ENCODE assay signal across 17 cellular contexts in the genomic region with DNA sequence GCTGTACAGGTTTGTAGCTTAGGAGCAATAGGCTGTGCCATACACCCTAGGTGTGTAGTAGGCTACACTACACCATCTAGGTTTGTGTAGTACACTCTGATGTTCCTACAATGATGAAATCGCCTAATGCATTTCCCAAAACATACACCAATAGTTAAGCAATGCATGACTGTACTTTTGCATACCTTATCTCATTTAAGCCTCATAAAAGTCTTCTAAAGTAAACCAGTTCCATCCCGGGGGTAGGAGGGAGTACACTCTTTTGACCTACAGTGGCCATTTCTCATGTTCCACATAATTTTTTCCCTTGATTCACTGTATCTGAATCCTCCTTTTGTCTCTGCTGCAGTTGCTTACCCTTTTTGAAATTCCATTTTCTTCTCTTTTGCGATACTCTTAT. TPM values are rescaled to one million over a fixed set of nuclear protein-coding genes. Genes with fewer than 3 reads are reported as not detected.
A peak's percentile ranks its signal among the peaks of the same experiment; 100 is the strongest.
DNase-seq lines count a peak whose midpoint lies in the region; ATAC-seq and TF ChIP-seq lines count a peak whose summit lies in the region.
"Had no signal": no experiment of that assay in that cellular context is flagged by ENCODE, and none has a peak within 500 bp of the region (broad histone marks: within the 10 kb centered on the region; RNA-seq: fewer than 3 reads in every experiment).

No MANE protein-coding gene starts in this region.

- peaks cover 26% of the 10 kb centered on the region for H3K36me3 ChIP-seq in CD8-positive, alpha-beta memory T cell (ENCODE audit: insufficient read depth, low read length)

- peak overlapping the region; percentile 35 for H3K27ac Mint-ChIP-seq in activated T-cell treated with anti-CD3 and anti-CD28 coated beads, Interleukin-2, amount 50 U/mL, for 24 hours
- no peak overlapping the region for H3K27ac Mint-ChIP-seq in activated T-cell treated with anti-CD3 and anti-CD28 coated beads, Interleukin-2, amount 50 U/mL, for 72 hours
- H3K27ac Mint-ChIP-seq in HFFc6: no peak overlapping the region
- H3K27ac Mint-ChIP-seq in activated naive CD8-positive, alpha-beta T cell treated with anti-CD3 and anti-CD28 coated beads, Interleukin-2, amount 50 U/mL, for 24 hours: peak overlapping the region; percentile 1
- H3K27ac Mint-ChIP-seq in CD8-positive, alpha-beta memory T cell: no peak overlapping the region

- peaks cover 87% of the 10 kb centered on the region for H3K36me3 Mint-ChIP-seq in activated T-cell treated with anti-CD3 and anti-CD28 coated beads, Interleukin-2, amount 50 U/mL, for 24 hours (ENCODE audit: low read depth)
- H3K36me3 Mint-ChIP-seq in activated T-cell treated with anti-CD3 and anti-CD28 coated beads, Interleukin-2, amount 50 U/mL, for 72 hours (ENCODE audit: insufficient read depth in 2 of 2): peaks cover 8 to 33% of the 10 kb centered on the region in 2 donors
- H3K36me3 Mint-ChIP-seq in HFFc6 (ENCODE audit: low read depth): peaks cover 20% of the 10 kb centered on the region
- H3K36me3 Mint-ChIP-seq in activated naive CD8-positive, alpha-beta T cell treated with anti-CD3 and anti-CD28 coated beads, Interleukin-2, amount 50 U/mL, for 24 hours (ENCODE audit: low read depth): peaks cover 49% of the 10 kb centered on the region
- H3K36me3 Mint-ChIP-seq in CD8-positive, alpha-beta memory T cell: peaks cover 7 to 76% (median 39%) of the 10 kb centered on the region in 3 donors

- DNase-seq in activated T-cell treated with anti-CD3 and anti-CD28 coated beads, Interleukin-2, amount 50 U/mL, for 24 hours: no peak
- DNase-seq in activated T-cell treated with anti-CD3 and anti-CD28 coated beads, Interleukin-2, amount 50 U/mL, for 72 hours: no peak
- DNase-seq in HFFc6 (peak; percentile 7), superior temporal gyrus (ENCODE audit: extremely low spot score) (no peak)
- no peak for DNase-seq in activated naive CD8-positive, alpha-beta T cell treated with anti-CD3 and anti-CD28 coated beads, Interleukin-2, amount 50 U/mL, for 24 hours
- no peak for DNase-seq in CD8-positive, alpha-beta memory T cell
- no peak for DNase-seq in stimulated activated CD4-positive, alpha-beta T cell treated with anti-CD3 and anti-CD28 coated beads, Interleukin-15, amount 100 ng/mL, for 24 hours
- DNase-seq: 8988T, BE2C, DMS79, EL, GM23248, KBM-7 had no signal

- H3K4me3 ChIP-seq in CD8-positive, alpha-beta memory T cell (ENCODE audit: low read length): no peak overlapping the region
- H3K4me3 ChIP-seq: GM23248 had no signal

- no peaks in the 10 kb centered on the region for H3K27me3 ChIP-seq in CD8-positive, alpha-beta memory T cell (ENCODE audit: insufficient read depth, low read length, poor library complexity, severe bottlenecking)
- H3K27me3 ChIP-seq: BE2C had no signal

- CTCF ChIA-PET in CD8-positive, alpha-beta memory T cell (lab: Charles Lee): no interaction called here

- H3K4me1 ChIP-seq in CD8-positive, alpha-beta memory T cell (ENCODE audit: insufficient read depth, low read length): no peaks in the 10 kb centered on the region
- H3K4me1 ChIP-seq: BE2C had no signal

- no peak overlapping the region for H3K4me3 Mint-ChIP-seq in activated T-cell treated with anti-CD3 and anti-CD28 coated beads, Interleukin-2, amount 50 U/mL, for 24 hours
- H3K4me3 Mint-ChIP-seq in activated T-cell treated with anti-CD3 and anti-CD28 coated beads, Interleukin-2, amount 50 U/mL, for 72 hours: no peak overlapping the region
- no peak overlapping the region for H3K4me3 Mint-ChIP-seq in HFFc6
- no peak overlapping the region for H3K4me3 Mint-ChIP-seq in activated naive CD8-positive, alpha-beta T cell treated with anti-CD3 and anti-CD28 coated beads, Interleukin-2, amount 50 U/mL, for 24 hours
- H3K4me3 Mint-ChIP-seq in CD8-positive, alpha-beta memory T cell: no peak overlapping the region

- H3K9me3 ChIP-seq in CD8-positive, alpha-beta memory T cell (ENCODE audit: low read length): no peaks in the 10 kb centered on the region
- H3K9me3 ChIP-seq: BE2C had no signal

- POLR2A ChIA-PET in CD8-positive, alpha-beta memory T cell (lab: Charles Lee): no interaction called here

- no peak for TF ChIP-seq CTCF in HFFc6 (IDR thresholded peaks at IDR 0.05)

- TF ChIP-seq POLR2A in GM18505 (IDR thresholded peaks at IDR 0.05; ENCODE audit: borderline replicate concordance, extremely low read depth, insufficient read depth, insufficient read length): no peak

- no peaks in the 10 kb centered on the region for H3K4me1 Mint-ChIP-seq in activated T-cell treated with anti-CD3 and anti-CD28 coated beads, Interleukin-2, amount 50 U/mL, for 24 hours (ENCODE audit: low read depth)
- H3K4me1 Mint-ChIP-seq in activated T-cell treated with anti-CD3 and anti-CD28 coated beads, Interleukin-2, amount 50 U/mL, for 72 hours (ENCODE audit: low read depth): no peaks in the 10 kb centered on the region
- peaks cover 13% of the 10 kb centered on the region for H3K4me1 Mint-ChIP-seq in HFFc6 (ENCODE audit: low read depth)
- H3K4me1 Mint-ChIP-seq in activated naive CD8-positive, alpha-beta T cell treated with anti-CD3 and anti-CD28 coated beads, Interleukin-2, amount 50 U/mL, for 24 hours: peaks cover 2% of the 10 kb centered on the region
- peaks cover 4 to 19% (median 9%) of the 10 kb centered on the region in 3 donors for H3K4me1 Mint-ChIP-seq in CD8-positive, alpha-beta memory T cell

- H3K27ac ChIP-seq in CD8-positive, alpha-beta memory T cell (ENCODE audit: low read depth, low read length): no peak overlapping the region
- H3K27ac ChIP-seq: C4-2B, GM23248, HL-60 had no signal

- no peak for ATAC-seq in activated T-cell treated with anti-CD3 and anti-CD28 coated beads, Interleukin-2, amount 50 U/mL, for 72 hours (replicated peaks in 1 of 2)
- ATAC-seq in activated naive CD8-positive, alpha-beta T cell treated with anti-CD3 and anti-CD28 coated beads, Interleukin-2, amount 50 U/mL, for 24 hours: no peak
- ATAC-seq in GM18505 (IDR thresholded peaks at IDR 0.05; ENCODE audit: unreplicated experiment): no peak
- ATAC-seq: HCT116 had no signal

- no peaks in the 10 kb centered on the region for H3K27me3 Mint-ChIP-seq in activated T-cell treated with anti-CD3 and anti-CD28 coated beads, Interleukin-2, amount 50 U/mL, for 24 hours
- H3K27me3 Mint-ChIP-seq in activated T-cell treated with anti-CD3 and anti-CD28 coated beads, Interleukin-2, amount 50 U/mL, for 72 hours (ENCODE audit: low read depth): no peaks in the 10 kb centered on the region
- no peaks in the 10 kb centered on the region for H3K27me3 Mint-ChIP-seq in HFFc6 (ENCODE audit: insufficient read depth)
- H3K27me3 Mint-ChIP-seq in activated naive CD8-positive, alpha-beta T cell treated with anti-CD3 and anti-CD28 coated beads, Interleukin-2, amount 50 U/mL, for 24 hours: no peaks in the 10 kb centered on the region
- no peaks in the 10 kb centered on the region for H3K27me3 Mint-ChIP-seq in CD8-positive, alpha-beta memory T cell

- H3K9me3 Mint-ChIP-seq in activated T-cell treated with anti-CD3 and anti-CD28 coated beads, Interleukin-2, amount 50 U/mL, for 24 hours: no peaks in the 10 kb centered on the region
- H3K9me3 Mint-ChIP-seq in activated T-cell treated with anti-CD3 and anti-CD28 coated beads, Interleukin-2, amount 50 U/mL, for 72 hours: no peaks in the 10 kb centered on the region
- no peaks in the 10 kb centered on the region for H3K9me3 Mint-ChIP-seq in HFFc6
- H3K9me3 Mint-ChIP-seq in activated naive CD8-positive, alpha-beta T cell treated with anti-CD3 and anti-CD28 coated beads, Interleukin-2, amount 50 U/mL, for 24 hours: no peaks in the 10 kb centered on the region
- no peaks in the 10 kb centered on the region for H3K9me3 Mint-ChIP-seq in CD8-positive, alpha-beta memory T cell

RNA-seq across cellular contexts. Expression of a gene that starts 12.2 kb away (rescaled TPM):
- total RNA-seq in activated T-cell treated with anti-CD3 and anti-CD28 coated beads, Interleukin-2, amount 50 U/mL, for 72 hours: 10 to 100 TPM; 19.9 to 24.4 TPM
- 10 to 100 TPM in 5 of 6 experiments, 1 to 10 TPM in 1; 9.9 to 13.0 (median 12.0) TPM for total RNA-seq in HFFc6 (2021; fragmentation: NEBNext Ultra II Directional; extraction: Animal tissue kit (Norgen Biotek cat#: 25700))
- total RNA-seq in CD8-positive, alpha-beta memory T cell: 10 to 100 TPM; 24.9 to 27.2 TPM
- 9.2 TPM for polyA plus RNA-seq in CD8-positive, alpha-beta memory T cell

RNA-seq across cellular contexts. Expression of a gene that starts 12.4 kb away (rescaled TPM):
- 10 to 100 TPM; 14.3 to 15.9 TPM for total RNA-seq in activated T-cell treated with anti-CD3 and anti-CD28 coated beads, Interleukin-2, amount 50 U/mL, for 72 hours
- total RNA-seq in HFFc6 (2021; fragmentation: NEBNext Ultra II Directional; extraction: Animal tissue kit (Norgen Biotek cat#: 25700)): 1 to 10 TPM; 2.8 to 4.8 (median 4.2) TPM
- 10 to 100 TPM; 12.6 to 13.1 TPM for total RNA-seq in CD8-positive, alpha-beta memory T cell
- polyA plus RNA-seq in CD8-positive, alpha-beta memory T cell: 2.0 TPM

RNA-seq across cellular contexts. Expression of a gene that starts 32.9 kb away (rescaled TPM):
- total RNA-seq in activated T-cell treated with anti-CD3 and anti-CD28 coated beads, Interleukin-2, amount 50 U/mL, for 72 hours: 1 to 10 TPM in 1 of 2 donors, under 1 TPM in 1; 0.86 to 1.3 TPM
- under 1 TPM in 4 of 6 experiments, not detected in 2; 0.14 to 0.23 (median 0.15) TPM for total RNA-seq in HFFc6 (2021; fragmentation: NEBNext Ultra II Directional; extraction: Animal tissue kit (Norgen Biotek cat#: 25700))
- under 1 TPM; 0.53 TPM for total RNA-seq in CD8-positive, alpha-beta memory T cell
- polyA plus RNA-seq in CD8-positive, alpha-beta memory T cell: not detected
- total RNA-seq: GM23248 had no signal

Comparison
In these comparisons a context has a peak if more than half of its experiments do, and no peak if none do; other contexts are left out.
1. H3K27ac Mint-ChIP-seq: peak in activated T-cell treated with anti-CD3 and anti-CD28 coated beads, Interleukin-2, amount 50 U/mL, for 24 hours (single experiment) and activated naive CD8-positive, alpha-beta T cell treated with anti-CD3 and anti-CD28 coated beads, Interleukin-2, amount 50 U/mL, for 24 hours (single experiment); none in activated T-cell treated with anti-CD3 and anti-CD28 coated beads, Interleukin-2, amount 50 U/mL, for 72 hours (single experiment), HFFc6 (single experiment) and CD8-positive, alpha-beta memory T cell (0 of 8).